Comparison of ENCODE assay signal across 12 cellular contexts in genomic region chr22:23835773-23836144, GRCh38. TPM values are rescaled to one million over a fixed set of nuclear protein-coding genes. Genes with fewer than 3 reads are reported as not detected.
A peak's percentile ranks its signal among the peaks of the same experiment; 100 is the strongest.
DNase-seq lines count a peak whose midpoint lies in the region; TF ChIP-seq lines count a peak whose summit lies in the region.
"Had no signal": no experiment of that assay in that cellular context is flagged by ENCODE, and none has a peak within 500 bp of the region (broad histone marks: within the 10 kb centered on the region; RNA-seq: fewer than 3 reads in every experiment).

No MANE protein-coding gene starts in this region.

- peaks cover 0 to 47% (median 38%) of the 10 kb centered on the region in 4 donors for H3K4me1 ChIP-seq in tibial artery

- CTCF ChIA-PET in activated naive CD4-positive, alpha-beta T cell treated with anti-CD3 and anti-CD28 coated beads, Interleukin-2, amount 10 ng/mL, durations not matched to agents 7 days and 5 days (lab: Charles Lee), result interaction anchor here (1.3 kb wide), 1 partner anchor 16 kb away, joined by 3 read pairs; no protein-coding TSS in a partner anchor

- DNase-seq in activated naive CD4-positive, alpha-beta T cell treated with anti-CD3 and anti-CD28 coated beads, Interleukin-2, amount 10 ng/mL, durations not matched to agents 7 days and 5 days, result peak; percentile 9
- no peak for DNase-seq in activated naive CD4-positive, alpha-beta T cell (lab: John Stamatoyannopoulos, UW)
- peak; percentile 62 for DNase-seq in cerebellar cortex (ENCODE audit: low spot score)
- DNase-seq in mesothelial cell of epicardium (ENCODE audit: low spot score in 2 of 2, unreplicated experiment in 2 of 2), result no peak
- peak; percentile 14 to 53 for DNase-seq in tibial artery
- DNase-seq in NCI-H146 treated with DMSO at 0.1 percent for 48 hours (lab: John Stamatoyannopoulos, UW; ENCODE audit: unreplicated experiment), result no peak
- DNase-seq in AG08395 (ENCODE audit: low spot score), result no peak
- no peak for DNase-seq in DMS153 treated with DMSO at 0.1 percent for 48 hours (lab: John Stamatoyannopoulos, UW; ENCODE audit: unreplicated experiment)
- DNase-seq: DMS53, NCI-H1092, NCI-H446 treated with DMSO at 0.1 percent for 48 hours had no signal

- intact Hi-C loops in tibial artery (cut with DNase I; ENCODE audit: low total_unique reads), result no loop called here

- peaks cover 16% of the 10 kb centered on the region for H3K36me3 Mint-ChIP-seq in activated naive CD4-positive, alpha-beta T cell treated with anti-CD3 and anti-CD28 coated beads, Interleukin-2, amount 10 ng/mL, durations not matched to agents 7 days and 5 days
- peaks cover 13% of the 10 kb centered on the region for H3K36me3 Mint-ChIP-seq in mesothelial cell of epicardium

- H3K4me1 Mint-ChIP-seq in activated naive CD4-positive, alpha-beta T cell treated with anti-CD3 and anti-CD28 coated beads, Interleukin-2, amount 10 ng/mL, durations not matched to agents 7 days and 5 days, result peaks cover 25% of the 10 kb centered on the region
- H3K4me1 Mint-ChIP-seq in mesothelial cell of epicardium, result peaks cover 32% of the 10 kb centered on the region

- TF ChIP-seq CTCF in mesothelial cell of epicardium (IDR thresholded peaks at IDR 0.05; ENCODE audit: unreplicated experiment), result no peak
- TF ChIP-seq CTCF in tibial artery (IDR thresholded peaks at IDR 0.05), result no peak

- H3K27ac Mint-ChIP-seq in activated naive CD4-positive, alpha-beta T cell treated with anti-CD3 and anti-CD28 coated beads, Interleukin-2, amount 10 ng/mL, durations not matched to agents 7 days and 5 days, result no peak overlapping the region
- H3K27ac Mint-ChIP-seq in mesothelial cell of epicardium, result peak overlapping the region; percentile 70

- no peak overlapping the region for H3K4me3 ChIP-seq in tibial artery

- peaks cover 6% of the 10 kb centered on the region for H3K27me3 Mint-ChIP-seq in activated naive CD4-positive, alpha-beta T cell treated with anti-CD3 and anti-CD28 coated beads, Interleukin-2, amount 10 ng/mL, durations not matched to agents 7 days and 5 days
- H3K27me3 Mint-ChIP-seq in mesothelial cell of epicardium (ENCODE audit: low read depth), result peaks cover 2% of the 10 kb centered on the region

- H3K27ac ChIP-seq in tibial artery, result peak overlapping the region; percentile 29 to 61

- H3K9me3 Mint-ChIP-seq in activated naive CD4-positive, alpha-beta T cell treated with anti-CD3 and anti-CD28 coated beads, Interleukin-2, amount 10 ng/mL, durations not matched to agents 7 days and 5 days, result no peaks in the 10 kb centered on the region
- no peaks in the 10 kb centered on the region for H3K9me3 Mint-ChIP-seq in mesothelial cell of epicardium
- H3K9me3 Mint-ChIP-seq: nephron had no signal

- H3K4me3 Mint-ChIP-seq in activated naive CD4-positive, alpha-beta T cell treated with anti-CD3 and anti-CD28 coated beads, Interleukin-2, amount 10 ng/mL, durations not matched to agents 7 days and 5 days, result no peak overlapping the region
- no peak overlapping the region for H3K4me3 Mint-ChIP-seq in mesothelial cell of epicardium

- H3K27me3 ChIP-seq in tibial artery, result no peaks in the 10 kb centered on the region

- H3K9me3 ChIP-seq in tibial artery, result no peaks in the 10 kb centered on the region

- peaks cover 0 to 65% (median 42%) of the 10 kb centered on the region in 3 donors for H3K36me3 ChIP-seq in tibial artery

RNA-seq across cellular contexts. Expression of gene DERL3, which starts 3.0 kb away (rescaled TPM):
- 23.5 to 25.8 TPM (median 24.8 TPM) in 3 replicates for total RNA-seq in mesothelial cell of epicardium

RNA-seq across cellular contexts. Expression of gene SLC2A11, which starts 21.9 kb away (rescaled TPM):
- 98.7 to 112 TPM (median 99.0 TPM) in 3 replicates for total RNA-seq in mesothelial cell of epicardium

RNA-seq across cellular contexts. Expression of gene SMARCB1, which starts 49.0 kb away (rescaled TPM):
- total RNA-seq in mesothelial cell of epicardium, result 182 to 192 TPM (median 184 TPM) in 3 replicates

RNA-seq across cellular contexts. Expression of gene MIF, which starts 58.4 kb away (rescaled TPM):
- total RNA-seq in mesothelial cell of epicardium, result 916 to 949 TPM (median 925 TPM) in 3 replicates

Comparison
In these comparisons a context has a peak if more than half of its experiments do, and no peak if none do; other contexts are left out.
1. DNase-seq: peak in activated naive CD4-positive, alpha-beta T cell treated with anti-CD3 and anti-CD28 coated beads, Interleukin-2, amount 10 ng/mL, durations not matched to agents 7 days and 5 days (single experiment), cerebellar cortex (single experiment) and tibial artery (2 of 2); none in activated naive CD4-positive, alpha-beta T cell (0 of 4), mesothelial cell of epicardium (0 of 2), NCI-H146 treated with DMSO at 0.1 percent for 48 hours (single experiment), AG08395 (single experiment) and DMS153 treated with DMSO at 0.1 percent for 48 hours (single experiment).